Comparison of ENCODE assay signal across 8 cellular contexts in genomic region chr5:172284275-172284971, GRCh38. TPM values are rescaled to one million over a fixed set of nuclear protein-coding genes. Genes with fewer than 3 reads are reported as not detected.
DNase-seq lines count a peak whose midpoint lies in the region; ATAC-seq and TF ChIP-seq lines count a peak whose summit lies in the region.

No MANE protein-coding gene starts in this region.

- in situ Hi-C loops in Panc1 (cut with HindIII; ENCODE audit: low pct_unique_long_range_greater_than_20kb, low sequenced_read_pairs): no loop called here

- intact Hi-C loops in Panc1 (cut with micrococcal nuclease; ENCODE audit: unreplicated experiment): loop anchor here (10.0 kb wide), 1 partner anchor 90 kb away; the partner anchor contains the start of gene EFCAB9
- intact Hi-C loops in lower lobe of right lung (cut with DNase I): no loop called here

- CTCF ChIA-PET in Panc1 (lab: Charles Lee): interaction anchor here (0.7 kb wide), 1 partner anchor 272 kb away, joined by 3 read pairs; no protein-coding TSS in a partner anchor

- no peak for ATAC-seq in Panc1
- peak in 1 of 2 donors; percentile 3 for ATAC-seq in lower lobe of right lung
- ATAC-seq in thoracic aorta (ENCODE audit: insufficient number of reproducible peaks, low FRiP score, low read depth): no peak
- no peak for ATAC-seq in GM18868 (IDR thresholded peaks at IDR 0.05; ENCODE audit: unreplicated experiment)
- ATAC-seq in activated CD4-positive, CD25-positive, alpha-beta regulatory T cell treated with anti-CD3 and anti-CD28 coated beads, Interleukin-2, amount 50 U/mL, for 24 hours: no peak

- H3K9me3 ChIP-seq in Panc1 (ENCODE audit: control insufficient read depth, insufficient read depth, low read depth, low read length) (no peaks in the 10 kb centered on the region), lower lobe of right lung (no peaks in the 10 kb centered on the region), thoracic aorta (no peaks in the 10 kb centered on the region)

- H3K27me3 ChIP-seq in Panc1 (ENCODE audit: control insufficient read depth, insufficient read depth, low read length) (no peaks in the 10 kb centered on the region), lower lobe of right lung (ENCODE audit: low read depth) (no peaks in the 10 kb centered on the region), thoracic aorta (replicated peaks; ENCODE audit: insufficient read depth) (no peaks in the 10 kb centered on the region)

- DNase-seq in GM19238 (ENCODE audit: insufficient read length, low spot score) (peak; percentile 19), Panc1 (ENCODE audit: low read depth, low spot score) (no peak), lower lobe of right lung (peak; percentile 59), thoracic aorta (ENCODE audit: low spot score) (no peak), NOMO-1 (lab: John Stamatoyannopoulos, UW; ENCODE audit: unreplicated experiment in 2 of 2) (no peak)

- POLR2A ChIA-PET in Panc1 (lab: Charles Lee): interaction anchor here (0.6 kb wide), 1 partner anchor 41 kb away, joined by 9 read pairs; no protein-coding TSS in a partner anchor

- peaks cover 29% of the 10 kb centered on the region for H3K4me1 ChIP-seq in Panc1 (ENCODE audit: control insufficient read depth, insufficient read depth, low read length)
- peaks cover 20% of the 10 kb centered on the region for H3K4me1 ChIP-seq in lower lobe of right lung
- peaks cover 3 to 22% of the 10 kb centered on the region in 2 donors for H3K4me1 ChIP-seq in thoracic aorta (ENCODE audit: control insufficient read depth in 1 of 2, low read depth in 2 of 2)

- H3K36me3 ChIP-seq in Panc1 (ENCODE audit: control insufficient read depth, insufficient read depth, low read length) (no peaks in the 10 kb centered on the region; the same call in 1 of the 2 replicates), lower lobe of right lung (no peaks in the 10 kb centered on the region), thoracic aorta (no peaks in the 10 kb centered on the region)

- BruUV-seq in Panc1 (replicated peaks; lab: Mats Ljungman, UMichigan): TSS peak; percentile 98

- no peak for TF ChIP-seq CTCF in Panc1 (IDR thresholded peaks at IDR 0.05)
- TF ChIP-seq CTCF in lower lobe of right lung (IDR thresholded peaks at IDR 0.05): no peak
- TF ChIP-seq CTCF in thoracic aorta (IDR thresholded peaks at IDR 0.05): no peak

- H3K27ac ChIP-seq in Panc1 (ENCODE audit: low read length): peak overlapping the region; percentile 92
- H3K27ac ChIP-seq in cingulate gyrus (ENCODE audit: low read depth, low read length): peak overlapping the region; percentile 13
- H3K27ac ChIP-seq in lower lobe of right lung: peak overlapping the region; percentile 88
- H3K27ac ChIP-seq in thoracic aorta: peak overlapping the region; percentile 74 to 80

- H3K4me3 ChIP-seq in Panc1 (ENCODE audit: low read depth in 2 of 2, low read length in 2 of 2) (peak overlapping the region; percentile 67 to 85), lower lobe of right lung (peak overlapping the region; percentile 92), thoracic aorta (peak overlapping the region; percentile 98)

RNA-seq across cellular contexts. Expression of gene UBTD2, which starts 0.9 kb away (rescaled TPM):
- total RNA-seq in Panc1 (2021; ENCODE audit: unreplicated experiment) (32.5 TPM), lower lobe of right lung (15.8 TPM), thoracic aorta (10 to 100 TPM; 16.1 to 17.8 TPM)
- 24.4 TPM for polyA plus RNA-seq in Panc1 (2012; ENCODE audit: insufficient read length)

Comparison
In these comparisons a context has a peak if more than half of its experiments do, and no peak if none do; other contexts are left out.
1. DNase-seq: peak in GM19238 (single experiment) and lower lobe of right lung (single experiment); none in Panc1 (single experiment), thoracic aorta (single experiment) and NOMO-1 (0 of 2).
2. H3K27ac ChIP-seq: peak in every context shown above with its lines; median percentile 92 in Panc1; 88 in lower lobe of right lung; 77 in thoracic aorta; 13 in cingulate gyrus.
3. Peak in every context shown above with its lines, with median percentiles within 50 percentile points of each other: H3K4me3 ChIP-seq.